In the genomic region with DNA sequence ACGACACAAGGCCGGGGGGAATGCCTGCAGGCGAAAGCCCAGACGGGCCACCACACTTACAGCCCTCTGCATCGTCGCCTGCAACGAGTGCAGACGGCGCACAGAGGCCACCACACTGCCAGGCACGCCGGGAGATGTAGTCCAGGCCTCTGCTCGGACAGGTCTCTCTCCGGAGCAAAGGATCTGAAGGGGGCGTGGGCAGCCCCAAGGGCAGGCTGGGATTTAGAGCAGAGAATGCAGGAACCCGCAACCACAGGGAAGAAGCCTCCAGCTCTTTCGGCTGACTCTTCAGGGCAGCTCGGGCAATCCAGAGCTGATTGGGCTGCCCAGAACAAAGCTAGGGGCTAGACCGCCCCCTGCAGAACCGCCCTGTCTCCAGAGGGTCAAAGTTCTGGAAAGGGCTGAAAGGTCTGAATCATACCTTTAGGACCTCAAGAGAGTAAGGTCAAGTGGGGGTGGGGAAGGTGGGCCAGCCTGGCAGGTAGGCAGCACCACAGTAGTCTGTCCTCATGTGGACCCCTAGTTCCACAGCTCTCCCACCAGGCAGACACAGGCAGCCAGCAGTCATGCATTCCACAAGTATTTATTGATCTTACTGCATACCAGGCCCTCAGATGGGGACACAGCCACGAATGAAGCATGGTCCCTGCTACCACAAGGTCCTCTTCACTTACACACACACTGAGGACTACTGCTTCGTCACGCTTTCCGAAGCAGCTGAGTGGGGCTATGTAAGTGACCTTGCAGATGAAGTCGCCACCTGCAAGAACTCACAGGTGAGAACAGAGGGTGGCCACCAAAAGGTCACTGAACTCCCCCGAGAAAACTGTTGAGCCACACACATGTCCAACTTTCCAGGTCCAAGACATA, we compare ENCODE assay signal across 1 cellular context.
A peak's percentile ranks its signal among the peaks of the same experiment; 100 is the strongest.
TF ChIP-seq lines count a peak whose summit lies in the region.

Gene AMT (minus strand): TSS at position 95 of the 870 bp plus-strand sequence. CDS start 23 bp downstream, at position 72.

TF ChIP-seq in HepG2, 621 proteins besides CTCF, POLR2A, EP300 and RAD21 (continued from another document and continues in another):
- TF ChIP-seq, protein P1, sequence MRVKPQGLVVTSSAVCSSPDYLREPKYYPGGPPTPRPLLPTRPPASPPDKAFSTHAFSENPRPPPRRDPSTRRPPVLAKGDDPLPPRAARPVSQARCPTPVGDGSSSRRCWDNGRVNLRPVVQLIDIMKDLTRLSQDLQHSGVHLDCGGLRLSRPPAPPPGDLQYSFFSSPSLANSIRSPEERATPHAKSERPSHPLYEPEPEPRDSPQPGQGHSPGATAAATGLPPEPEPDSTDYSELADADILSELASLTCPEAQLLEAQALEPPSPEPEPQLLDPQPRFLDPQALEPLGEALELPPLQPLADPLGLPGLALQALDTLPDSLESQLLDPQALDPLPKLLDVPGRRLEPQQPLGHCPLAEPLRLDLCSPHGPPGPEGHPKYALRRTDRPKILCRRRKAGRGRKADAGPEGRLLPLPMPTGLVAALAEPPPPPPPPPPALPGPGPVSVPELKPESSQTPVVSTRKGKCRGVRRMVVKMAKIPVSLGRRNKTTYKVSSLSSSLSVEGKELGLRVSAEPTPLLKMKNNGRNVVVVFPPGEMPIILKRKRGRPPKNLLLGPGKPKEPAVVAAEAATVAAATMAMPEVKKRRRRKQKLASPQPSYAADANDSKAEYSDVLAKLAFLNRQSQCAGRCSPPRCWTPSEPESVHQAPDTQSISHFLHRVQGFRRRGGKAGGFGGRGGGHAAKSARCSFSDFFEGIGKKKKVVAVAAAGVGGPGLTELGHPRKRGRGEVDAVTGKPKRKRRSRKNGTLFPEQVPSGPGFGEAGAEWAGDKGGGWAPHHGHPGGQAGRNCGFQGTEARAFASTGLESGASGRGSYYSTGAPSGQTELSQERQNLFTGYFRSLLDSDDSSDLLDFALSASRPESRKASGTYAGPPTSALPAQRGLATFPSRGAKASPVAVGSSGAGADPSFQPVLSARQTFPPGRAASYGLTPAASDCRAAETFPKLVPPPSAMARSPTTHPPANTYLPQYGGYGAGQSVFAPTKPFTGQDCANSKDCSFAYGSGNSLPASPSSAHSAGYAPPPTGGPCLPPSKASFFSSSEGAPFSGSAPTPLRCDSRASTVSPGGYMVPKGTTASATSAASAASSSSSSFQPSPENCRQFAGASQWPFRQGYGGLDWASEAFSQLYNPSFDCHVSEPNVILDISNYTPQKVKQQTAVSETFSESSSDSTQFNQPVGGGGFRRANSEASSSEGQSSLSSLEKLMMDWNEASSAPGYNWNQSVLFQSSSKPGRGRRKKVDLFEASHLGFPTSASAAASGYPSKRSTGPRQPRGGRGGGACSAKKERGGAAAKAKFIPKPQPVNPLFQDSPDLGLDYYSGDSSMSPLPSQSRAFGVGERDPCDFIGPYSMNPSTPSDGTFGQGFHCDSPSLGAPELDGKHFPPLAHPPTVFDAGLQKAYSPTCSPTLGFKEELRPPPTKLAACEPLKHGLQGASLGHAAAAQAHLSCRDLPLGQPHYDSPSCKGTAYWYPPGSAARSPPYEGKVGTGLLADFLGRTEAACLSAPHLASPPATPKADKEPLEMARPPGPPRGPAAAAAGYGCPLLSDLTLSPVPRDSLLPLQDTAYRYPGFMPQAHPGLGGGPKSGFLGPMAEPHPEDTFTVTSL (CRISPR knock-in tag; IDR thresholded peaks at IDR 0.05; ENCODE audit: borderline replicate concordance) = no peak; the same call in 1 of the 2 replicates
- TF ChIP-seq FOSL1 (CRISPR knock-in tag; IDR thresholded peaks at IDR 0.05; ENCODE audit: borderline replicate concordance) (no peak), ZNF543 (CRISPR knock-in tag; IDR thresholded peaks at IDR 0.05) (0 out of 2 replicates have a peak, but pooled peaks have one; percentile 16), DNMT3B (CRISPR knock-in tag; conservative IDR thresholded peaks at IDR 0.05) (0 out of 2 replicates have a peak, but pooled peaks have one; percentile 34), CHD4 (IDR thresholded peaks at IDR 0.05; ENCODE audit: borderline replicate concordance, low read length) (no peak), ZBTB8A (CRISPR knock-in tag; IDR thresholded peaks at IDR 0.05; ENCODE audit: borderline replicate concordance, low read depth) (no peak), PPARG (CRISPR knock-in tag; conservative IDR thresholded peaks at IDR 0.05) (0 out of 2 replicates have a peak, but pooled peaks have one; percentile 54), TBP (CRISPR knock-in tag; IDR thresholded peaks at IDR 0.05) (no peak), MAF1 (CRISPR knock-in tag; IDR thresholded peaks at IDR 0.05; ENCODE audit: borderline replicate concordance) (no peak; the same call in 1 of the 2 replicates), PHB2 (IDR thresholded peaks at IDR 0.05; ENCODE audit: partially characterized antibody) (no peak), GABPA (IDR thresholded peaks at IDR 0.05; ENCODE audit: low read depth, low read length) (peak; percentile 33; the same call in 1 of the 2 replicates), GABPA (CRISPR knock-in tag; IDR thresholded peaks at IDR 0.05; ENCODE audit: low read depth) (peak; percentile 62), ELF3 (CRISPR knock-in tag; IDR thresholded peaks at IDR 0.05) (no peak), JUNB (CRISPR knock-in tag; IDR thresholded peaks at IDR 0.05; ENCODE audit: borderline replicate concordance) (no peak), ZNF782 (CRISPR knock-in tag; IDR thresholded peaks at IDR 0.05; ENCODE audit: borderline replicate concordance) (no peak; the same call in 1 of the 2 replicates), SNAPC2 (CRISPR knock-in tag; IDR thresholded peaks at IDR 0.05) (no peak), ATF7 (IDR thresholded peaks at IDR 0.05) (no peak), ATF7 (CRISPR knock-in tag; IDR thresholded peaks at IDR 0.05) (0 out of 2 replicates have a peak, but pooled peaks have one; percentile 5), FOXJ3 (CRISPR knock-in tag; IDR thresholded peaks at IDR 0.05; ENCODE audit: borderline replicate concordance) (no peak), ZNF572 (CRISPR knock-in tag; IDR thresholded peaks at IDR 0.05) (no peak; the same call in 1 of the 2 replicates), ZBTB34 (CRISPR knock-in tag; IDR thresholded peaks at IDR 0.05) (peak; percentile 65; the same call in 1 of the 2 replicates), ZNF780A (CRISPR knock-in tag; IDR thresholded peaks at IDR 0.05) (no peak), ZNF773 (CRISPR knock-in tag; IDR thresholded peaks at IDR 0.05; ENCODE audit: borderline replicate concordance) (no peak), ATM (IDR thresholded peaks at IDR 0.05; ENCODE audit: borderline replicate concordance) (no peak), ZNF652 (CRISPR knock-in tag; IDR thresholded peaks at IDR 0.05; ENCODE audit: borderline replicate concordance, low read depth) (no peak), SIX1 (CRISPR knock-in tag; IDR thresholded peaks at IDR 0.05; ENCODE audit: borderline replicate concordance) (no peak), NKX3-1 (CRISPR knock-in tag; IDR thresholded peaks at IDR 0.05) (no peak), PREB (CRISPR knock-in tag; IDR thresholded peaks at IDR 0.05) (no peak), ZBTB44 (CRISPR knock-in tag; IDR thresholded peaks at IDR 0.05) (no peak), MEIS1 (CRISPR knock-in tag; IDR thresholded peaks at IDR 0.05; ENCODE audit: borderline replicate concordance) (no peak), FOXA1 (IDR thresholded peaks at IDR 0.05) (no peak), FOXA1 (CRISPR knock-in tag; IDR thresholded peaks at IDR 0.05) (no peak), ZEB1 (IDR thresholded peaks at IDR 0.05; ENCODE audit: insufficient replicate concordance, low read depth) (peak; percentile 92)
- TF ChIP-seq, protein P2, sequence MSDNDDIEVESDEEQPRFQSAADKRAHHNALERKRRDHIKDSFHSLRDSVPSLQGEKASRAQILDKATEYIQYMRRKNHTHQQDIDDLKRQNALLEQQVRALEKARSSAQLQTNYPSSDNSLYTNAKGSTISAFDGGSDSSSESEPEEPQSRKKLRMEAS (IDR thresholded peaks at IDR 0.05) = peak; percentile 78
- TF ChIP-seq, protein P3, sequence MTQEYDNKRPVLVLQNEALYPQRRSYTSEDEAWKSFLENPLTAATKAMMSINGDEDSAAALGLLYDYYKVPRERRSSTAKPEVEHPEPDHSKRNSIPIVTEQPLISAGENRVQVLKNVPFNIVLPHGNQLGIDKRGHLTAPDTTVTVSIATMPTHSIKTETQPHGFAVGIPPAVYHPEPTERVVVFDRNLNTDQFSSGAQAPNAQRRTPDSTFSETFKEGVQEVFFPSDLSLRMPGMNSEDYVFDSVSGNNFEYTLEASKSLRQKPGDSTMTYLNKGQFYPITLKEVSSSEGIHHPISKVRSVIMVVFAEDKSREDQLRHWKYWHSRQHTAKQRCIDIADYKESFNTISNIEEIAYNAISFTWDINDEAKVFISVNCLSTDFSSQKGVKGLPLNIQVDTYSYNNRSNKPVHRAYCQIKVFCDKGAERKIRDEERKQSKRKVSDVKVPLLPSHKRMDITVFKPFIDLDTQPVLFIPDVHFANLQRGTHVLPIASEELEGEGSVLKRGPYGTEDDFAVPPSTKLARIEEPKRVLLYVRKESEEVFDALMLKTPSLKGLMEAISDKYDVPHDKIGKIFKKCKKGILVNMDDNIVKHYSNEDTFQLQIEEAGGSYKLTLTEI (CRISPR knock-in tag; conservative IDR thresholded peaks at IDR 0.05) = no peak
- TF ChIP-seq, protein P4, sequence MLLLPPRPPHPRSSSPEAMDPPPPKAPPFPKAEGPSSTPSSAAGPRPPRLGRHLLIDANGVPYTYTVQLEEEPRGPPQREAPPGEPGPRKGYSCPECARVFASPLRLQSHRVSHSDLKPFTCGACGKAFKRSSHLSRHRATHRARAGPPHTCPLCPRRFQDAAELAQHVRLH (CRISPR knock-in tag; IDR thresholded peaks at IDR 0.05; ENCODE audit: borderline replicate concordance, low read depth) = 0 out of 2 replicates have a peak, but pooled peaks have one; percentile 18
- TF ChIP-seq, protein P5, sequence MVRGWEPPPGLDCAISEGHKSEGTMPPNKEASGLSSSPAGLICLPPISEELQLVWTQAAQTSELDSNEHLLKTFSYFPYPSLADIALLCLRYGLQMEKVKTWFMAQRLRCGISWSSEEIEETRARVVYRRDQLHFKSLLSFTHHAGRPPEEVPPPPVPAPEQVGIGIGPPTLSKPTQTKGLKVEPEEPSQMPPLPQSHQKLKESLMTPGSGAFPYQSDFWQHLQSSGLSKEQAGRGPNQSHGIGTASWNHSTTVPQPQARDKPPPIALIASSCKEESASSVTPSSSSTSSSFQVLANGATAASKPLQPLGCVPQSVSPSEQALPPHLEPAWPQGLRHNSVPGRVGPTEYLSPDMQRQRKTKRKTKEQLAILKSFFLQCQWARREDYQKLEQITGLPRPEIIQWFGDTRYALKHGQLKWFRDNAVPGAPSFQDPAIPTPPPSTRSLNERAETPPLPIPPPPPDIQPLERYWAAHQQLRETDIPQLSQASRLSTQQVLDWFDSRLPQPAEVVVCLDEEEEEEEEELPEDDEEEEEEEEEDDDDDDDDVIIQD (CRISPR knock-in tag; IDR thresholded peaks at IDR 0.05; ENCODE audit: low read depth) = no peak
- TF ChIP-seq, protein P6, sequence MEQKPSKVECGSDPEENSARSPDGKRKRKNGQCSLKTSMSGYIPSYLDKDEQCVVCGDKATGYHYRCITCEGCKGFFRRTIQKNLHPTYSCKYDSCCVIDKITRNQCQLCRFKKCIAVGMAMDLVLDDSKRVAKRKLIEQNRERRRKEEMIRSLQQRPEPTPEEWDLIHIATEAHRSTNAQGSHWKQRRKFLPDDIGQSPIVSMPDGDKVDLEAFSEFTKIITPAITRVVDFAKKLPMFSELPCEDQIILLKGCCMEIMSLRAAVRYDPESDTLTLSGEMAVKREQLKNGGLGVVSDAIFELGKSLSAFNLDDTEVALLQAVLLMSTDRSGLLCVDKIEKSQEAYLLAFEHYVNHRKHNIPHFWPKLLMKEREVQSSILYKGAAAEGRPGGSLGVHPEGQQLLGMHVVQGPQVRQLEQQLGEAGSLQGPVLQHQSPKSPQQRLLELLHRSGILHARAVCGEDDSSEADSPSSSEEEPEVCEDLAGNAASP (CRISPR knock-in tag; IDR thresholded peaks at IDR 0.05; ENCODE audit: borderline replicate concordance) = peak; percentile 65; the same call in 1 of the 2 replicates
- TF ChIP-seq, protein P7, sequence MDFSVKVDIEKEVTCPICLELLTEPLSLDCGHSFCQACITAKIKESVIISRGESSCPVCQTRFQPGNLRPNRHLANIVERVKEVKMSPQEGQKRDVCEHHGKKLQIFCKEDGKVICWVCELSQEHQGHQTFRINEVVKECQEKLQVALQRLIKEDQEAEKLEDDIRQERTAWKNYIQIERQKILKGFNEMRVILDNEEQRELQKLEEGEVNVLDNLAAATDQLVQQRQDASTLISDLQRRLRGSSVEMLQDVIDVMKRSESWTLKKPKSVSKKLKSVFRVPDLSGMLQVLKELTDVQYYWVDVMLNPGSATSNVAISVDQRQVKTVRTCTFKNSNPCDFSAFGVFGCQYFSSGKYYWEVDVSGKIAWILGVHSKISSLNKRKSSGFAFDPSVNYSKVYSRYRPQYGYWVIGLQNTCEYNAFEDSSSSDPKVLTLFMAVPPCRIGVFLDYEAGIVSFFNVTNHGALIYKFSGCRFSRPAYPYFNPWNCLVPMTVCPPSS (IDR thresholded peaks at IDR 0.05) = no peak
